38 cellular contexts compared by ENCODE assay signal in the genomic region with DNA sequence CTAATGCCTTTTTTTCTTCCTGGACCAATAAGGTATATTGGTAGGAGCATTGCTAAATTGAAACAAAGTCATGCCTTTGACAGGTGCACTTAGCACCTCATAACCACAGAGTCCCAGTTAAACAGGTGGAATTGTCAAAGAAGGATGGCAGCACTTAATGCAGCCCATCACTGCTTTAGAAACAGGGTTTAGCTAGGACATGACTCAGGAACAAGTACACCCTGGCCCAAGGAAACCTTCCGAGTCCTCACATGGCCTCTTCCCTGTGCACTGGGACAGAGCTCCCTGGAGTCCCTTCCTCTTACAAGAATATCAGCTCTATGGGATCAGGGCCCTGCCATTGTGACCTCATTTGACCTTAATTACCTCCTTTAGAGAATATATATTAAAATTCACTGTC.
"Had no signal": no experiment of that assay in that cellular context is flagged by ENCODE, and none has a peak within 500 bp of the region (broad histone marks: within the 10 kb centered on the region; RNA-seq: fewer than 3 reads in every experiment).

No MANE protein-coding gene starts in this region.

- FAIRE-seq: bronchial epithelial cell, TTC549 had no signal

- H3K27me3 ChIP-seq: adrenal gland, cardiac muscle cell had no signal

- H3K9me3 Mint-ChIP-seq: activated B cell treated with CpG ODN at 0.5 μM for 24 hours; activated naive CD4-positive, alpha-beta T cell treated with anti-CD3 and anti-CD28 coated beads, Interleukin-2, amount 50 U/mL, for 72 hours; activated T-cell treated with anti-CD3 and anti-CD28 coated beads, Interleukin-2, amount 50 U/mL, for 4 hours; activated T-cell treated with anti-CD3 and anti-CD28 coated beads, Interleukin-2, amount 50 U/mL, for 72 hours; activated T-helper 17 cell treated with anti-CD3 and anti-CD28 coated beads, Interleukin-2, amount 50 U/mL, for 72 hours; central memory CD8-positive, alpha-beta T cell; T-helper 1 cell treated with Interleukin-12 subunit alpha and Interleukin-12 subunit beta and Interleukin-4 antibody, amounts not matched to agents 30 μg/mL and 1 μg/mL, for 36 hours had no signal

- H3K4me1 Mint-ChIP-seq: activated B cell treated with CpG ODN at 0.5 μM for 24 hours; activated CD4-positive, alpha-beta T cell treated with anti-CD3 and anti-CD28 coated beads, Interleukin-2, amount 10 ng/mL, durations not matched to agents 24 days and 14 days; activated T-helper 17 cell treated with anti-CD3 and anti-CD28 coated beads, Interleukin-2, amount 50 U/mL, for 72 hours; central memory CD8-positive, alpha-beta T cell had no signal

- DNase-seq: activated B cell treated with CpG ODN at 0.5 μM for 24 hours; activated CD4-positive, alpha-beta memory T cell treated with anti-CD3 and anti-CD28 coated beads for 36 hours; activated CD4-positive, alpha-beta T cell treated with anti-CD3 and anti-CD28 coated beads for 4 hours; activated CD4-positive, alpha-beta T cell treated with anti-CD3 and anti-CD28 coated beads, Interleukin-2, amount 10 ng/mL, durations not matched to agents 24 days and 14 days; activated CD4-positive, alpha-beta T cell treated with anti-CD3 and anti-CD28 coated beads, Interleukin-2, amount 50 U/mL, for 1 hour; activated CD4-positive, alpha-beta T cell treated with anti-CD3 and anti-CD28 coated beads, Interleukin-2, amount 50 U/mL, for 4 hours; activated CD4-positive, CD25-positive, alpha-beta regulatory T cell treated with anti-CD3 and anti-CD28 coated beads, Interleukin-2, amount 50 U/mL, for 72 hours; activated CD8-positive, alpha-beta memory T cell treated with anti-CD3 and anti-CD28 coated beads, Interleukin-2, amount 50 U/mL, for 4 hours; activated CD8-positive, alpha-beta T cell treated with anti-CD3 and anti-CD28 coated beads for 36 hours; activated effector memory CD4-positive, alpha-beta T cell treated with anti-CD3 and anti-CD28 coated beads, Interleukin-2, amount 50 U/mL, for 16 hours; activated gamma-delta T cell treated with Interleukin-2 at 50 U/mL for 16 hours; activated naive CD4-positive, alpha-beta T cell; activated naive CD4-positive, alpha-beta T cell treated with anti-CD3 and anti-CD28 coated beads for 36 hours; activated naive CD4-positive, alpha-beta T cell treated with anti-CD3 and anti-CD28 coated beads, Interleukin-2, amount 50 U/mL, for 16 hours; activated naive CD8-positive, alpha-beta T cell treated with anti-CD3 and anti-CD28 coated beads for 36 hours; activated T-cell treated with anti-CD3 and anti-CD28 coated beads for 4 hours; activated T-cell treated with anti-CD3 and anti-CD28 coated beads, Interleukin-2, amount 50 U/mL, for 1 hour; activated T-cell treated with anti-CD3 and anti-CD28 coated beads, Interleukin-2, amount 50 U/mL, for 4 hours; activated T-cell treated with anti-CD3 and anti-CD28 coated beads, Interleukin-2, amount 50 U/mL, for 72 hours; adrenal gland; amniotic stem cell; aorta; caudate nucleus; cerebellar nuclear complex; T-helper 1 cell; T-helper 2 cell; T-helper 9 cell had no signal

- H3K4me3 Mint-ChIP-seq: activated B cell treated with CpG ODN at 0.5 μM for 24 hours; activated CD4-positive, alpha-beta memory T cell treated with anti-CD3 and anti-CD28 coated beads for 36 hours; activated CD4-positive, alpha-beta T cell treated with anti-CD3 and anti-CD28 coated beads, Interleukin-2, amount 10 ng/mL, durations not matched to agents 24 days and 14 days; activated CD8-positive, alpha-beta T cell treated with anti-CD3 and anti-CD28 coated beads for 36 hours; activated naive CD4-positive, alpha-beta T cell treated with anti-CD3 and anti-CD28 coated beads for 36 hours; activated naive CD8-positive, alpha-beta T cell treated with anti-CD3 and anti-CD28 coated beads for 36 hours; activated T-cell treated with anti-CD3 and anti-CD28 coated beads, Interleukin-2, amount 50 U/mL, for 4 hours; activated T-cell treated with anti-CD3 and anti-CD28 coated beads, Interleukin-2, amount 50 U/mL, for 72 hours; activated T-helper 1 cell treated with anti-CD3 and anti-CD28 coated beads, Interleukin-12 subunit alpha, Interleukin-12 subunit beta, Interleukin-2, Interleukin-4 antibody, amounts not matched to agents 30 ng/mL and 10 ng/mL and 1 ng/mL, durations not matched to agents 14 hours and 24 hours and 36 hours; activated T-helper 17 cell treated with anti-CD3 and anti-CD28 coated beads, Interleukin-2, amount 50 U/mL, for 72 hours; brain; central memory CD8-positive, alpha-beta T cell; T-helper 1 cell treated with Interleukin-12 subunit alpha and Interleukin-12 subunit beta and Interleukin-4 antibody, amounts not matched to agents 30 μg/mL and 1 μg/mL, for 36 hours; T-helper 2 cell treated with Interferon-gamma antibody and Interleukin-4, amounts not matched to agents 5 μg/mL and 100 μg/mL, for 36 hours had no signal

- H3K27me3 Mint-ChIP-seq: activated B cell treated with CpG ODN at 0.5 μM for 24 hours; activated CD4-positive, alpha-beta memory T cell treated with anti-CD3 and anti-CD28 coated beads for 36 hours; activated CD4-positive, alpha-beta T cell treated with anti-CD3 and anti-CD28 coated beads, Interleukin-2, amount 10 ng/mL, durations not matched to agents 24 days and 14 days; activated CD8-positive, alpha-beta T cell treated with anti-CD3 and anti-CD28 coated beads for 36 hours; activated naive CD8-positive, alpha-beta T cell treated with anti-CD3 and anti-CD28 coated beads for 36 hours; activated T-helper 17 cell treated with anti-CD3 and anti-CD28 coated beads, Interleukin-2, amount 50 U/mL, for 72 hours; brain; central memory CD8-positive, alpha-beta T cell had no signal

- ATAC-seq: activated CD8-positive, alpha-beta T cell treated with anti-CD3 and anti-CD28 coated beads for 36 hours; activated naive CD4-positive, alpha-beta T cell treated with anti-CD3 and anti-CD28 coated beads, Interleukin-2, amount 50 U/mL, for 72 hours; activated T-cell treated with anti-CD3 and anti-CD28 coated beads, Interleukin-2, amount 50 U/mL, for 4 hours; activated T-cell treated with anti-CD3 and anti-CD28 coated beads, Interleukin-2, amount 50 U/mL, for 72 hours; activated T-helper 17 cell treated with anti-CD3 and anti-CD28 coated beads, Interleukin-2, amount 50 U/mL, for 72 hours had no signal

- H3K4me1 ChIP-seq: adrenal gland had no signal

- H3K27ac ChIP-seq: adrenal gland, cardiac muscle cell, VCaP had no signal

- H3K36me3 ChIP-seq: adrenal gland, cardiac muscle cell had no signal

- H3K9me3 ChIP-seq: adrenal gland had no signal

- H3K4me3 ChIP-seq: adrenal gland, cardiac muscle cell had no signal

- H3K27ac Mint-ChIP-seq: activated B cell treated with CpG ODN at 0.5 μM for 24 hours; activated CD4-positive, alpha-beta memory T cell treated with anti-CD3 and anti-CD28 coated beads for 36 hours; activated CD4-positive, alpha-beta T cell treated with anti-CD3 and anti-CD28 coated beads, Interleukin-2, amount 10 ng/mL, durations not matched to agents 24 days and 14 days; activated CD8-positive, alpha-beta T cell treated with anti-CD3 and anti-CD28 coated beads for 36 hours; activated naive CD4-positive, alpha-beta T cell treated with anti-CD3 and anti-CD28 coated beads for 36 hours; activated naive CD4-positive, alpha-beta T cell treated with anti-CD3 and anti-CD28 coated beads, Interleukin-2, amount 50 U/mL, for 72 hours; activated naive CD8-positive, alpha-beta T cell treated with anti-CD3 and anti-CD28 coated beads for 36 hours; activated T-cell treated with anti-CD3 and anti-CD28 coated beads, Interleukin-2, amount 50 U/mL, for 72 hours; activated T-helper 1 cell treated with anti-CD3 and anti-CD28 coated beads, Interleukin-12 subunit alpha, Interleukin-12 subunit beta, Interleukin-2, Interleukin-4 antibody, amounts not matched to agents 30 ng/mL and 10 ng/mL and 1 ng/mL, durations not matched to agents 14 hours and 24 hours and 36 hours; activated T-helper 17 cell treated with anti-CD3 and anti-CD28 coated beads, Interleukin-2, amount 50 U/mL, for 72 hours; T-helper 1 cell treated with Interleukin-12 subunit alpha and Interleukin-12 subunit beta and Interleukin-4 antibody, amounts not matched to agents 30 μg/mL and 1 μg/mL, for 36 hours; T-helper 2 cell treated with Interferon-gamma antibody and Interleukin-4, amounts not matched to agents 5 μg/mL and 100 μg/mL, for 36 hours had no signal
